3 cellular contexts compared by ENCODE assay signal in genomic region chr12:45192707-45193106, GRCh38.
TF ChIP-seq lines count a peak whose summit lies in the region.

No MANE protein-coding gene starts in this region.

TF ChIP-seq in SK-N-SH, 30 proteins besides CTCF, POLR2A, EP300 and RAD21:
- TF ChIP-seq MXI1 (IDR thresholded peaks at IDR 0.05; ENCODE audit: low read depth, low read length) (no peak), IRF3 (IDR thresholded peaks at IDR 0.05; ENCODE audit: low read depth, low read length) (no peak), FOSL2 (IDR thresholded peaks at IDR 0.05; ENCODE audit: borderline replicate concordance, low read depth) (no peak), GATA2 (CRISPR knock-in tag; IDR thresholded peaks at IDR 0.05) (no peak), FOXJ3 (CRISPR knock-in tag; IDR thresholded peaks at IDR 0.05) (no peak), SIN3A (IDR thresholded peaks at IDR 0.05; ENCODE audit: borderline replicate concordance, low read depth, low read length) (no peak)
- TF ChIP-seq, protein P1, sequence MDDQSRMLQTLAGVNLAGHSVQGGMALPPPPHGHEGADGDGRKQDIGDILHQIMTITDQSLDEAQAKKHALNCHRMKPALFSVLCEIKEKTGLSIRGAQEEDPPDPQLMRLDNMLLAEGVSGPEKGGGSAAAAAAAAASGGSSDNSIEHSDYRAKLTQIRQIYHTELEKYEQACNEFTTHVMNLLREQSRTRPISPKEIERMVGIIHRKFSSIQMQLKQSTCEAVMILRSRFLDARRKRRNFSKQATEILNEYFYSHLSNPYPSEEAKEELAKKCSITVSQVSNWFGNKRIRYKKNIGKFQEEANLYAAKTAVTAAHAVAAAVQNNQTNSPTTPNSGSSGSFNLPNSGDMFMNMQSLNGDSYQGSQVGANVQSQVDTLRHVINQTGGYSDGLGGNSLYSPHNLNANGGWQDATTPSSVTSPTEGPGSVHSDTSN (IDR thresholded peaks at IDR 0.05) = no peak

TF ChIP-seq in SK-N-SH treated with all-trans-retinoic acid at 6 μM for 48 hours, 23 proteins besides CTCF, POLR2A, EP300 and RAD21:
- no peak for TF ChIP-seq PPARA (CRISPR knock-in tag; IDR thresholded peaks at IDR 0.05; ENCODE audit: borderline replicate concordance)
- no peak for TF ChIP-seq ZNF565 (CRISPR knock-in tag; conservative IDR thresholded peaks at IDR 0.05; ENCODE audit: low read depth)
- TF ChIP-seq, protein P2, sequence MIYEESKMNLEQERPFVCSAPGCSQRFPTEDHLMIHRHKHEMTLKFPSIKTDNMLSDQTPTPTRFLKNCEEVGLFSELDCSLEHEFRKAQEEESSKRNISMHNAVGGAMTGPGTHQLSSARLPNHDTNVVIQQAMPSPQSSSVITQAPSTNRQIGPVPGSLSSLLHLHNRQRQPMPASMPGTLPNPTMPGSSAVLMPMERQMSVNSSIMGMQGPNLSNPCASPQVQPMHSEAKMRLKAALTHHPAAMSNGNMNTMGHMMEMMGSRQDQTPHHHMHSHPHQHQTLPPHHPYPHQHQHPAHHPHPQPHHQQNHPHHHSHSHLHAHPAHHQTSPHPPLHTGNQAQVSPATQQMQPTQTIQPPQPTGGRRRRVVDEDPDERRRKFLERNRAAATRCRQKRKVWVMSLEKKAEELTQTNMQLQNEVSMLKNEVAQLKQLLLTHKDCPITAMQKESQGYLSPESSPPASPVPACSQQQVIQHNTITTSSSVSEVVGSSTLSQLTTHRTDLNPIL (CRISPR knock-in tag; IDR thresholded peaks at IDR 0.05; ENCODE audit: low read depth) = no peak
- TF ChIP-seq RARB (CRISPR knock-in tag; IDR thresholded peaks at IDR 0.05) = no peak
- TF ChIP-seq ISL1 (CRISPR knock-in tag; IDR thresholded peaks at IDR 0.05) = no peak
- TF ChIP-seq TCF4 (CRISPR knock-in tag; IDR thresholded peaks at IDR 0.05; ENCODE audit: borderline replicate concordance) = no peak
- TF ChIP-seq, protein P3, sequence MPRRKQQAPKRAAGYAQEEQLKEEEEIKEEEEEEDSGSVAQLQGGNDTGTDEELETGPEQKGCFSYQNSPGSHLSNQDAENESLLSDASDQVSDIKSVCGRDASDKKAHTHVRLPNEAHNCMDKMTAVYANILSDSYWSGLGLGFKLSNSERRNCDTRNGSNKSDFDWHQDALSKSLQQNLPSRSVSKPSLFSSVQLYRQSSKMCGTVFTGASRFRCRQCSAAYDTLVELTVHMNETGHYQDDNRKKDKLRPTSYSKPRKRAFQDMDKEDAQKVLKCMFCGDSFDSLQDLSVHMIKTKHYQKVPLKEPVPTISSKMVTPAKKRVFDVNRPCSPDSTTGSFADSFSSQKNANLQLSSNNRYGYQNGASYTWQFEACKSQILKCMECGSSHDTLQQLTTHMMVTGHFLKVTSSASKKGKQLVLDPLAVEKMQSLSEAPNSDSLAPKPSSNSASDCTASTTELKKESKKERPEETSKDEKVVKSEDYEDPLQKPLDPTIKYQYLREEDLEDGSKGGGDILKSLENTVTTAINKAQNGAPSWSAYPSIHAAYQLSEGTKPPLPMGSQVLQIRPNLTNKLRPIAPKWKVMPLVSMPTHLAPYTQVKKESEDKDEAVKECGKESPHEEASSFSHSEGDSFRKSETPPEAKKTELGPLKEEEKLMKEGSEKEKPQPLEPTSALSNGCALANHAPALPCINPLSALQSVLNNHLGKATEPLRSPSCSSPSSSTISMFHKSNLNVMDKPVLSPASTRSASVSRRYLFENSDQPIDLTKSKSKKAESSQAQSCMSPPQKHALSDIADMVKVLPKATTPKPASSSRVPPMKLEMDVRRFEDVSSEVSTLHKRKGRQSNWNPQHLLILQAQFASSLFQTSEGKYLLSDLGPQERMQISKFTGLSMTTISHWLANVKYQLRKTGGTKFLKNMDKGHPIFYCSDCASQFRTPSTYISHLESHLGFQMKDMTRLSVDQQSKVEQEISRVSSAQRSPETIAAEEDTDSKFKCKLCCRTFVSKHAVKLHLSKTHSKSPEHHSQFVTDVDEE (CRISPR knock-in tag; IDR thresholded peaks at IDR 0.05) = no peak
- no peak for TF ChIP-seq GLIS3 (CRISPR knock-in tag; IDR thresholded peaks at IDR 0.05)
- TF ChIP-seq TOX (CRISPR knock-in tag; IDR thresholded peaks at IDR 0.05; ENCODE audit: borderline replicate concordance) = no peak

TF ChIP-seq in K562, 482 proteins besides CTCF, POLR2A, EP300 and RAD21:
- TF ChIP-seq PATZ1 (CRISPR knock-in tag; IDR thresholded peaks at IDR 0.05; ENCODE audit: borderline replicate concordance) (no peak), NR2C2 (CRISPR knock-in tag; IDR thresholded peaks at IDR 0.05) (no peak), NR2C2 (tag; IDR thresholded peaks at IDR 0.05) (peak; percentile 11), FOSL1 (tag; conservative IDR thresholded peaks at IDR 0.05) (peak; percentile 74), MYC (IDR thresholded peaks at IDR 0.05; ENCODE audit: low read depth, low read length) (no peak), MYC (CRISPR knock-in tag; IDR thresholded peaks at IDR 0.05; ENCODE audit: borderline replicate concordance, low read depth) (no peak)
